In the genomic region with DNA sequence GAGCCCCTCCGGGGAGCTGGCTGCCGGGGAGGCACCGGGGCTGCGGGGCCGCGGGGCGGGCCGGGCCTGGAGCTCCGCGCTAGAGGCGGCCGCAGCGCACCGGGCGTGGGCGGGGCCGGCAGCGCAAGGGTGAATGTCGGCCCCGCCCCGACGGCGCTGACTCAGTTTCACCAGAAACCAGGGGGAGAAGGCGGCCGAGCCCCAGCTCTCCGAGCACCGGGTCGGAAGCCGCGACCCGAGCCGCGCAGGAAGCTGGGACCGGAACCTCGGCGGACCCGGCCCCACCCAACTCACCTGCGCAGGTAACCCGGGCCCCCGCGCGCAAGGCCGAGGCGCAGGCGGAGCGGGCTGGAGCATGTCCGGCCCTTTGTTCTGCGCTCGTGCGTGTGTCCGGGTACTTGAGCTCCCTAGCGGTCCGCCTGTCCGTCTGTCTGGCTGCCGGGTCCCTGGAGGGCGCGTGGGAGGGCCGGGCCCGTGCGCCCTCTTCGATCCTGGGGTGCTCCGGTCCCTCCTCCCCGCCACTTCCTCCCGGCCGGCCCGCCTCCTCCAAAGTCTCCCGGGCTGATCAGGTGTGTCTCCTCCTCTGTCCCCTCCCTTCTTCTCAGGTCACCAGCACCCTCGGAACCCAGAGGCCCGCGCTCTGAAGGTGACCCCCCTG, we compare ENCODE assay signal across 8 cellular contexts. TPM values are rescaled to one million over a fixed set of nuclear protein-coding genes. Genes with fewer than 3 reads are reported as not detected.
DNase-seq lines count a peak whose midpoint lies in the region; ATAC-seq and TF ChIP-seq lines count a peak whose summit lies in the region.

A gene with protein sequence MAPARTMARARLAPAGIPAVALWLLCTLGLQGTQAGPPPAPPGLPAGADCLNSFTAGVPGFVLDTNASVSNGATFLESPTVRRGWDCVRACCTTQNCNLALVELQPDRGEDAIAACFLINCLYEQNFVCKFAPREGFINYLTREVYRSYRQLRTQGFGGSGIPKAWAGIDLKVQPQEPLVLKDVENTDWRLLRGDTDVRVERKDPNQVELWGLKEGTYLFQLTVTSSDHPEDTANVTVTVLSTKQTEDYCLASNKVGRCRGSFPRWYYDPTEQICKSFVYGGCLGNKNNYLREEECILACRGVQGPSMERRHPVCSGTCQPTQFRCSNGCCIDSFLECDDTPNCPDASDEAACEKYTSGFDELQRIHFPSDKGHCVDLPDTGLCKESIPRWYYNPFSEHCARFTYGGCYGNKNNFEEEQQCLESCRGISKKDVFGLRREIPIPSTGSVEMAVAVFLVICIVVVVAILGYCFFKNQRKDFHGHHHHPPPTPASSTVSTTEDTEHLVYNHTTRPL (plus strand): TSS at position 164 of the 658 bp plus-strand sequence. CDS start 507 bp downstream, outside the sequence.

- no peaks in the 10 kb centered on the region for H3K36me3 ChIP-seq in SU-DHL-6 (ENCODE audit: low read length)
- no peaks in the 10 kb centered on the region for H3K36me3 ChIP-seq in brain microvascular endothelial cell (replicated peaks)

- no peak within 1 kb of the TSS for H3K27ac ChIP-seq in SU-DHL-6 (ENCODE audit: low read depth, low read length)
- no peak within 1 kb of the TSS for H3K27ac ChIP-seq in brain microvascular endothelial cell

- no peaks in the 10 kb centered on the region for H3K79me2 ChIP-seq in SU-DHL-6 (ENCODE audit: insufficient read depth, low read length)

- ATAC-seq in GM21367 (IDR thresholded peaks at IDR 0.05; ENCODE audit: unreplicated experiment) (no peak), HG02759 (IDR thresholded peaks at IDR 0.05; ENCODE audit: unreplicated experiment) (no peak), HG02938 (IDR thresholded peaks at IDR 0.05; ENCODE audit: unreplicated experiment) (no peak)

- H2AFZ ChIP-seq in SU-DHL-6 (ENCODE audit: low read depth, low read length, severe bottlenecking), result peak within 1 kb of the TSS; percentile 49

- peak within 1 kb of the TSS; percentile 47 for H3K4me2 ChIP-seq in SU-DHL-6 (ENCODE audit: low read depth, low read length, poor library complexity, severe bottlenecking)

- no peaks in the 10 kb centered on the region for H3K9me3 ChIP-seq in SU-DHL-6 (ENCODE audit: insufficient read depth, low read length)

- H3F3A ChIP-seq in SU-DHL-6 (ENCODE audit: insufficient read depth), result no peaks in the 10 kb centered on the region

- H3K9ac ChIP-seq in SU-DHL-6 (ENCODE audit: low read length), result peak within 1 kb of the TSS; percentile 9; the same call in 1 of the 2 replicates

- H3K4me3 ChIP-seq in SU-DHL-6 (ENCODE audit: insufficient read depth, low read length, poor library complexity, severe bottlenecking), result peak within 1 kb of the TSS; percentile 24
- peak within 1 kb of the TSS; percentile 51 for H3K4me3 ChIP-seq in brain microvascular endothelial cell (ENCODE audit: low read depth, low read length)
- peak within 1 kb of the TSS; percentile 46 for H3K4me3 ChIP-seq in lower leg skin (ENCODE audit: low read depth, poor library complexity, severe bottlenecking)

- WGBS in lower leg skin, 2 donors, result 0 to 1% methylated on average over 11 of the region's 70 CpGs

- in situ Hi-C loops in brain microvascular endothelial cell (cut with HindIII; ENCODE audit: low pct_ligation_motif_present, low sequenced_read_pairs), result no loop called here

- peak; percentile 76 for DNase-seq in GM20000 (ENCODE audit: low spot score)
- no peak for DNase-seq in brain microvascular endothelial cell
- DNase-seq in lower leg skin (ENCODE audit: low spot score in 2 of 2), result no peak
- peak; percentile 58 for DNase-seq in stimulated activated CD8-positive, alpha-beta memory T cell treated with anti-CD3 and anti-CD28 coated beads, Interleukin-12 subunit alpha, Interleukin-12 subunit beta, amount 100 ng/mL, for 4 hours (ENCODE audit: low read depth)

- no peaks in the 10 kb centered on the region for H3K9me2 ChIP-seq in SU-DHL-6 (replicated peaks; ENCODE audit: insufficient read depth, low read length)

- H4K20me1 ChIP-seq in SU-DHL-6 (ENCODE audit: low read depth, low read length), result no peaks in the 10 kb centered on the region

- no peaks in the 10 kb centered on the region for H3K27me3 ChIP-seq in SU-DHL-6 (ENCODE audit: low read length)
- peaks cover 2% of the 10 kb centered on the region for H3K27me3 ChIP-seq in brain microvascular endothelial cell (replicated peaks)

- intact Hi-C loops in lower leg skin (cut with DNase I; ENCODE audit: low total_unique reads), result no loop called here

- TF ChIP-seq POLR2A in lower leg skin (IDR thresholded peaks at IDR 0.05), result no peak

- no peak for TF ChIP-seq CTCF in GM20000 (IDR thresholded peaks at IDR 0.05; ENCODE audit: extremely low read depth, missing control alignments)
- no peak for TF ChIP-seq CTCF in SU-DHL-6 (IDR thresholded peaks at IDR 0.05; ENCODE audit: insufficient read depth, low read length, poor library complexity, severe bottlenecking)
- no peak for TF ChIP-seq CTCF in brain microvascular endothelial cell (IDR thresholded peaks at IDR 0.05; ENCODE audit: low read depth, low read length, missing control alignments)
- TF ChIP-seq CTCF in lower leg skin (IDR thresholded peaks at IDR 0.05), result no peak

RNA-seq across cellular contexts. Expression of the gene that starts here (rescaled TPM):
- 100 to 1,000 TPM; 428 to 515 (median 502) TPM for total RNA-seq in lower leg skin

Comparison
In these comparisons a context has a peak if more than half of its experiments do, and no peak if none do; other contexts are left out.
1. DNase-seq: peak in GM20000 (single experiment) and stimulated activated CD8-positive, alpha-beta memory T cell treated with anti-CD3 and anti-CD28 coated beads, Interleukin-12 subunit alpha, Interleukin-12 subunit beta, amount 100 ng/mL, for 4 hours (single experiment); none in brain microvascular endothelial cell (single experiment) and lower leg skin (0 of 2).
2. Peak in every context shown above with its lines, with median percentiles within 50 percentile points of each other: H3K4me3 ChIP-seq.